Comparison of ENCODE assay signal across 9 cellular contexts in genomic region chr1:37323486-37324377, GRCh38.
DNase-seq lines count a peak whose midpoint lies in the region; ATAC-seq and TF ChIP-seq lines count a peak whose summit lies in the region.
"Had no signal": no experiment of that assay in that cellular context is flagged by ENCODE, and none has a peak within 500 bp of the region (broad histone marks: within the 10 kb centered on the region; RNA-seq: fewer than 3 reads in every experiment).

No MANE protein-coding gene starts in this region.

- no peak overlapping the region for H3K27ac Mint-ChIP-seq in activated naive CD8-positive, alpha-beta T cell treated with anti-CD3 and anti-CD28 coated beads for 36 hours
- no peak overlapping the region for H3K27ac Mint-ChIP-seq in memory B cell

- H3K4me2 ChIP-seq in MM.1S (ENCODE audit: low read depth, low read length): no peak overlapping the region

- ATAC-seq in memory B cell (ENCODE audit: low read depth): no peak
- ATAC-seq in GM18502 (IDR thresholded peaks at IDR 0.05; ENCODE audit: poor library complexity, unreplicated experiment): no peak
- no peak for ATAC-seq in GM18519 (IDR thresholded peaks at IDR 0.05; ENCODE audit: low FRiP score, unreplicated experiment)

- no peaks in the 10 kb centered on the region for H3K4me1 Mint-ChIP-seq in activated naive CD8-positive, alpha-beta T cell treated with anti-CD3 and anti-CD28 coated beads for 36 hours
- peaks cover 23% of the 10 kb centered on the region for H3K4me1 Mint-ChIP-seq in memory B cell
- H3K4me1 Mint-ChIP-seq: central memory CD8-positive, alpha-beta T cell had no signal

- H2AFZ ChIP-seq in MM.1S (ENCODE audit: low read length): no peak overlapping the region

- H3K27me3 ChIP-seq in MM.1S (replicated peaks; ENCODE audit: insufficient read depth, low read length): peaks cover 94% of the 10 kb centered on the region

- peaks cover 3% of the 10 kb centered on the region for H3K9me3 Mint-ChIP-seq in activated naive CD8-positive, alpha-beta T cell treated with anti-CD3 and anti-CD28 coated beads for 36 hours
- no peaks in the 10 kb centered on the region for H3K9me3 Mint-ChIP-seq in memory B cell
- H3K9me3 Mint-ChIP-seq: central memory CD8-positive, alpha-beta T cell had no signal

- H3K9me3 ChIP-seq in MM.1S (replicated peaks; ENCODE audit: insufficient read depth, low read length): no peaks in the 10 kb centered on the region

- H3K79me2 ChIP-seq in MM.1S (ENCODE audit: low read length): no peaks in the 10 kb centered on the region

- DNase-seq in activated T-cell treated with anti-CD3 and anti-CD28 coated beads for 24 hours (ENCODE audit: low read depth): peak; percentile 7
- no peak for DNase-seq in activated T-cell treated with anti-CD3 and anti-CD28 coated beads, Interleukin-2, amount 50 U/mL, for 1 hour
- DNase-seq in MM.1S: peak; percentile 36
- peak; percentile 30 for DNase-seq in activated naive CD8-positive, alpha-beta T cell treated with anti-CD3 and anti-CD28 coated beads for 36 hours
- peak; percentile 52 to 53 for DNase-seq in memory B cell (ENCODE audit: low spot score in 2 of 2)
- DNase-seq in SHP77 treated with DMSO at 0.1 percent for 48 hours (lab: John Stamatoyannopoulos, UW): no peak

- H3K4me3 ChIP-seq in MM.1S (ENCODE audit: low read length): no peak overlapping the region

- H4K20me1 ChIP-seq in MM.1S (ENCODE audit: insufficient read depth, low read length): no peaks in the 10 kb centered on the region

- H3K36me3 Mint-ChIP-seq in activated naive CD8-positive, alpha-beta T cell treated with anti-CD3 and anti-CD28 coated beads for 36 hours: no peaks in the 10 kb centered on the region
- no peaks in the 10 kb centered on the region for H3K36me3 Mint-ChIP-seq in memory B cell

- no peaks in the 10 kb centered on the region for H3K4me1 ChIP-seq in MM.1S (ENCODE audit: low read length)

- H3K27ac ChIP-seq in MM.1S (ENCODE audit: low read length): no peak overlapping the region

- H3K9me2 ChIP-seq in MM.1S (replicated peaks; ENCODE audit: insufficient read depth, low read length): no peaks in the 10 kb centered on the region

- peaks cover 43% of the 10 kb centered on the region for H3K27me3 Mint-ChIP-seq in activated naive CD8-positive, alpha-beta T cell treated with anti-CD3 and anti-CD28 coated beads for 36 hours
- peaks cover 9% of the 10 kb centered on the region for H3K27me3 Mint-ChIP-seq in memory B cell

- H3K9ac ChIP-seq in MM.1S (ENCODE audit: low read length): no peak overlapping the region

- H3F3A ChIP-seq in MM.1S (ENCODE audit: insufficient read depth, low read length): no peaks in the 10 kb centered on the region

- no peaks in the 10 kb centered on the region for H3K36me3 ChIP-seq in MM.1S (replicated peaks; ENCODE audit: insufficient read depth, low read length)

- no peak overlapping the region for H3K4me3 Mint-ChIP-seq in activated naive CD8-positive, alpha-beta T cell treated with anti-CD3 and anti-CD28 coated beads for 36 hours
- H3K4me3 Mint-ChIP-seq in memory B cell: no peak overlapping the region
- H3K4me3 Mint-ChIP-seq: central memory CD8-positive, alpha-beta T cell had no signal

- peak; percentile 81 for TF ChIP-seq CTCF in MM.1S (IDR thresholded peaks at IDR 0.05; ENCODE audit: low read length)

Comparison
In these comparisons a context has a peak if more than half of its experiments do, and no peak if none do; other contexts are left out.
1. DNase-seq: peak in activated T-cell treated with anti-CD3 and anti-CD28 coated beads for 24 hours (single experiment), MM.1S (single experiment), activated naive CD8-positive, alpha-beta T cell treated with anti-CD3 and anti-CD28 coated beads for 36 hours (single experiment) and memory B cell (2 of 2); none in activated T-cell treated with anti-CD3 and anti-CD28 coated beads, Interleukin-2, amount 50 U/mL, for 1 hour (single experiment) and SHP77 treated with DMSO at 0.1 percent for 48 hours (single experiment).